ENCODE assay signal across 15 cellular contexts in genomic region chr5:159092288-159092687, GRCh38. TPM values are rescaled to one million over a fixed set of nuclear protein-coding genes. Genes with fewer than 3 reads are reported as not detected.
DNase-seq lines count a peak whose midpoint lies in the region; FAIRE-seq and TF ChIP-seq lines count a peak whose summit lies in the region.
"Had no signal": no experiment of that assay in that cellular context is flagged by ENCODE, and none has a peak within 500 bp of the region (broad histone marks: within the 10 kb centered on the region; RNA-seq: fewer than 3 reads in every experiment).

No MANE protein-coding gene starts in this region.

- TF ChIP-seq CTCF in uterus (IDR thresholded peaks at IDR 0.05) = no peak
- no peak for TF ChIP-seq CTCF in nephron progenitor cell (IDR thresholded peaks at IDR 0.05)

- no peak for DNase-seq in GM19239 (ENCODE audit: insufficient read length, low spot score)
- no peak for DNase-seq in adipocyte (ENCODE audit: low read depth)
- no peak for DNase-seq in uterus
- no peak for DNase-seq in OCI-M2 (lab: John Stamatoyannopoulos, UW; ENCODE audit: unreplicated experiment)
- no peak for DNase-seq in nephron progenitor cell
- no peak for DNase-seq in NCI-H2171 (lab: John Stamatoyannopoulos, UW)
- DNase-seq: DMS153, KG1, MM.1S, NCI-H1930, NCI-H510A treated with DMSO at 0.1 percent for 48 hours had no signal

- no peaks in the 10 kb centered on the region for H3K9me3 ChIP-seq in adipocyte (ENCODE audit: control insufficient read depth, low read length)
- H3K9me3 ChIP-seq in muscle layer of duodenum (ENCODE audit: control insufficient read depth in 1 of 2, low read length in 2 of 2) = no peaks in the 10 kb centered on the region
- H3K9me3 ChIP-seq in uterus = no peaks in the 10 kb centered on the region

- TF ChIP-seq POLR2A in uterus (IDR thresholded peaks at IDR 0.05) = no peak

- peaks cover 80% of the 10 kb centered on the region for H3K4me1 ChIP-seq in adipocyte (ENCODE audit: control insufficient read depth, insufficient read depth, low read length)
- peaks cover 0 to 3% of the 10 kb centered on the region in 2 donors for H3K4me1 ChIP-seq in muscle layer of duodenum (ENCODE audit: control insufficient read depth in 1 of 2, insufficient read depth in 2 of 2, low read length in 2 of 2)
- no peaks in the 10 kb centered on the region for H3K4me1 ChIP-seq in uterus

- intact Hi-C loops in uterus (cut with DNase I; ENCODE audit: low total_unique reads) = no loop called here

- H3K4me3 ChIP-seq in adipocyte (ENCODE audit: low read length) (peak overlapping the region; percentile 100), muscle layer of duodenum (ENCODE audit: low read depth in 1 of 2, low read length in 2 of 2) (no peak overlapping the region), uterus (no peak overlapping the region)

- peaks cover 90% of the 10 kb centered on the region for H3K4me1 Mint-ChIP-seq in nephron progenitor cell

- no peaks in the 10 kb centered on the region for H3K9me3 Mint-ChIP-seq in nephron progenitor cell

- H3K9ac ChIP-seq in adipocyte (ENCODE audit: low read length) = peak overlapping the region; percentile 100

- H3K27ac ChIP-seq in muscle layer of duodenum (ENCODE audit: low read length) (peak overlapping the region; percentile 9), uterus (peak overlapping the region; percentile 13 to 98)

- no peak overlapping the region for H3K4me3 Mint-ChIP-seq in nephron progenitor cell

- peaks cover 36% of the 10 kb centered on the region for H3K27me3 Mint-ChIP-seq in nephron progenitor cell (ENCODE audit: low read depth, poor library complexity)

- no peak overlapping the region for H3K27ac Mint-ChIP-seq in nephron progenitor cell

- no peaks in the 10 kb centered on the region for H3K27me3 ChIP-seq in adipocyte (replicated peaks; ENCODE audit: control insufficient read depth, insufficient read depth, low read length)
- H3K27me3 ChIP-seq in muscle layer of duodenum (ENCODE audit: low read depth, low read length) = peaks cover 7% of the 10 kb centered on the region
- no peaks in the 10 kb centered on the region for H3K27me3 ChIP-seq in uterus

- H3K36me3 Mint-ChIP-seq in nephron progenitor cell (ENCODE audit: low read depth) = no peaks in the 10 kb centered on the region

- FAIRE-seq in GM19239 (lab: Jason Lieb, UNC) = peak; percentile 58
- FAIRE-seq: H54 had no signal

- H3K36me3 ChIP-seq in adipocyte (ENCODE audit: control insufficient read depth, insufficient read depth, low read length, severe bottlenecking) (peaks cover 63% of the 10 kb centered on the region), muscle layer of duodenum (ENCODE audit: control insufficient read depth in 1 of 2, insufficient read depth in 2 of 2, low read length in 2 of 2) (no peaks in the 10 kb centered on the region), uterus (no peaks in the 10 kb centered on the region)

RNA-seq across cellular contexts. Expression of gene EBF1, which starts 7.4 kb away (rescaled TPM):
- total RNA-seq in uterus = 10 to 100 TPM; 16.2 to 82.6 (median 29.2) TPM
- total RNA-seq: G401, RPMI7951 had no signal
